11 cellular contexts compared by ENCODE assay signal in genomic region chr2:39512434-39512935, GRCh38.
DNase-seq lines count a peak whose midpoint lies in the region; ATAC-seq, FAIRE-seq and TF ChIP-seq lines count a peak whose summit lies in the region.
"Had no signal": no experiment of that assay in that cellular context is flagged by ENCODE, and none has a peak within 500 bp of the region (broad histone marks: within the 10 kb centered on the region; RNA-seq: fewer than 3 reads in every experiment).

No MANE protein-coding gene starts in this region.

- TF ChIP-seq POLR2A in uterus (IDR thresholded peaks at IDR 0.05) (no peak), H54 (IDR thresholded peaks at IDR 0.05; ENCODE audit: low read depth, low read length) (no peak)

- FAIRE-seq in H54 (lab: Jason Lieb, UNC), result no peak

- H3K27me3 ChIP-seq in cardiac muscle cell (no peaks in the 10 kb centered on the region), neural progenitor cell (no peaks in the 10 kb centered on the region), uterus (no peaks in the 10 kb centered on the region)

- H3K9me3 ChIP-seq in cardiac muscle cell (ENCODE audit: low read depth), result no peaks in the 10 kb centered on the region
- no peaks in the 10 kb centered on the region for H3K9me3 ChIP-seq in neural progenitor cell (ENCODE audit: low read depth)
- no peaks in the 10 kb centered on the region for H3K9me3 ChIP-seq in uterus

- no peak for DNase-seq in cardiac muscle cell (ENCODE audit: low read depth in 1 of 2, low spot score in 1 of 2)
- no peak for DNase-seq in Right ventricle myocardium inferior (ENCODE audit: missing footprints)
- DNase-seq in epidermal melanocyte (ENCODE audit: insufficient read length, low spot score), result peak; percentile 39
- DNase-seq in neural progenitor cell (ENCODE audit: low spot score), result no peak
- peak; percentile 71 to 85 for DNase-seq in uterus
- no peak for DNase-seq in OCI-M1 (lab: John Stamatoyannopoulos, UW)
- DNase-seq in H54 (ENCODE audit: insufficient read length, low spot score), result no peak
- DNase-seq: head of caudate nucleus; NK-92 treated with Interleukin-12 subunit alpha and Interleukin-12 subunit beta, amount 100 ng/mL, for 24 hours had no signal

- intact Hi-C loops in Right ventricle myocardium inferior (cut with DNase I), result loop anchor here (5.0 to 10.0 kb wide), 3 partner anchors 75 to 212 kb away; partner anchors contain the start of gene MAP4K3
- intact Hi-C loops in uterus (cut with DNase I; ENCODE audit: low total_unique reads), result no loop called here

- no peak overlapping the region for H3K9ac ChIP-seq in neural progenitor cell

- H3K36me3 Mint-ChIP-seq in neural progenitor cell, result no peaks in the 10 kb centered on the region

- H3K4me1 ChIP-seq in cardiac muscle cell (ENCODE audit: low read depth), result peaks cover 28% of the 10 kb centered on the region
- H3K4me1 ChIP-seq in neural progenitor cell, result peaks cover 31% of the 10 kb centered on the region
- peaks cover 7 to 20% of the 10 kb centered on the region in 2 donors for H3K4me1 ChIP-seq in uterus

- H3K79me2 ChIP-seq in neural progenitor cell (ENCODE audit: low read depth), result no peaks in the 10 kb centered on the region

- H3K27ac Mint-ChIP-seq in neural progenitor cell, result peak overlapping the region; percentile 65

- H3F3A ChIP-seq in neural progenitor cell (ENCODE audit: low read depth), result peaks cover 15% of the 10 kb centered on the region

- peaks cover 8% of the 10 kb centered on the region for H3K27me3 Mint-ChIP-seq in neural progenitor cell (ENCODE audit: insufficient read depth, low read depth)

- H3K36me3 ChIP-seq in cardiac muscle cell, result no peaks in the 10 kb centered on the region
- H3K36me3 ChIP-seq in neural progenitor cell, result no peaks in the 10 kb centered on the region
- H3K36me3 ChIP-seq in uterus, result no peaks in the 10 kb centered on the region

- H3K27ac ChIP-seq in cardiac muscle cell, result peak overlapping the region; percentile 36
- no peak overlapping the region for H3K27ac ChIP-seq in neural progenitor cell
- H3K27ac ChIP-seq in uterus, result peak overlapping the region; percentile 82
- H3K27ac ChIP-seq: VCaP had no signal

- H4K20me1 ChIP-seq in neural progenitor cell (ENCODE audit: low read depth), result no peaks in the 10 kb centered on the region

- peaks cover 66% of the 10 kb centered on the region for H3K4me1 Mint-ChIP-seq in neural progenitor cell

- no peak overlapping the region for H2AFZ ChIP-seq in neural progenitor cell (replicated peaks)

- no peaks in the 10 kb centered on the region for H3K9me3 Mint-ChIP-seq in neural progenitor cell

- no peak overlapping the region for H3K4me3 ChIP-seq in cardiac muscle cell
- H3K4me3 ChIP-seq in neural progenitor cell, result no peak overlapping the region
- H3K4me3 ChIP-seq in uterus, result no peak overlapping the region

- TF ChIP-seq CTCF in cardiac muscle cell (IDR thresholded peaks at IDR 0.05; ENCODE audit: low read depth, low read length), result no peak
- TF ChIP-seq CTCF in neural progenitor cell (IDR thresholded peaks at IDR 0.05), result no peak
- TF ChIP-seq CTCF in uterus (IDR thresholded peaks at IDR 0.05), result peak in 1 of 4 experiments; percentile 0

- peak overlapping the region; percentile 23 for H3K4me2 ChIP-seq in neural progenitor cell

- no peak for ATAC-seq in Right ventricle myocardium inferior
- ATAC-seq in HG03439 (IDR thresholded peaks at IDR 0.05; ENCODE audit: unreplicated experiment), result no peak

- no peak overlapping the region for H3K4me3 Mint-ChIP-seq in neural progenitor cell

Comparison
In these comparisons a context has a peak if more than half of its experiments do, and no peak if none do; other contexts are left out.
1. DNase-seq: peak in epidermal melanocyte (single experiment) and uterus (2 of 2); none in cardiac muscle cell (0 of 2), Right ventricle myocardium inferior (single experiment), neural progenitor cell (single experiment), OCI-M1 (single experiment) and H54 (single experiment).